In genomic region chr3:112365636-112366035, GRCh38 we compare ENCODE assay signal across 14 cellular contexts. TPM values are rescaled to one million over a fixed set of nuclear protein-coding genes. Genes with fewer than 3 reads are reported as not detected.
DNase-seq lines count a peak whose midpoint lies in the region; ATAC-seq and TF ChIP-seq lines count a peak whose summit lies in the region.
"Had no signal": no experiment of that assay in that cellular context is flagged by ENCODE, and none has a peak within 500 bp of the region (broad histone marks: within the 10 kb centered on the region; RNA-seq: fewer than 3 reads in every experiment).

No MANE protein-coding gene starts in this region.

- H3K4me3 ChIP-seq in GM12865 (ENCODE audit: low read depth, low read length) (0 out of 2 replicates have a peak overlapping the region, but pooled peaks have one; percentile 2), sigmoid colon (no peak overlapping the region)
- H3K4me3 ChIP-seq: BLaER1 treated with 17β-estradiol and CSF1 and Interleukin-3, amounts not matched to agents 10 nM and 100 nM; gastrocnemius medialis had no signal

- peaks cover 10% of the 10 kb centered on the region for H3K4me1 Mint-ChIP-seq in nephron

- no peak for DNase-seq in GM12865 (ENCODE audit: low read depth)
- DNase-seq in M059J (ENCODE audit: low read depth) = peak; percentile 18
- DNase-seq in dermis blood vessel endothelial cell = peak; percentile 18
- DNase-seq in iPS-NIHi11 (ENCODE audit: low spot score) = no peak
- no peak for DNase-seq in sigmoid colon
- DNase-seq: DMS79; gastrocnemius medialis; NCI-H2227 treated with DMSO at 0.1 percent for 48 hours; stimulated activated CD4-positive, alpha-beta T cell treated with anti-CD3 and anti-CD28 coated beads, Interleukin-2, amount 100 ng/mL, for 24 hours; stimulated activated CD8-positive, alpha-beta memory T cell treated with anti-CD3 and anti-CD28 coated beads, Interleukin-4, amount 100 ng/mL, for 48 hours; WERI-Rb-1 had no signal

- H3K27ac ChIP-seq in sigmoid colon = no peak overlapping the region
- H3K27ac ChIP-seq: BLaER1 treated with 17β-estradiol and CSF1 and Interleukin-3, amounts not matched to agents 10 nM and 100 nM; WERI-Rb-1 had no signal

- no peak for TF ChIP-seq EP300 in sigmoid colon (IDR thresholded peaks at IDR 0.05)

- no peak for ATAC-seq in HG02884 (IDR thresholded peaks at IDR 0.05; ENCODE audit: unreplicated experiment)
- ATAC-seq: gastrocnemius medialis had no signal

- H3K27me3 Mint-ChIP-seq in nephron (ENCODE audit: low read depth) = no peaks in the 10 kb centered on the region

- 86 to 92% methylated on average over 3 of the region's 3 CpGs for WGBS in sigmoid colon, 2 donors

- no peak overlapping the region for H3K4me3 Mint-ChIP-seq in nephron

- no peak for TF ChIP-seq POLR2A in sigmoid colon (IDR thresholded peaks at IDR 0.05)

- H3K9me3 Mint-ChIP-seq in nephron = no peaks in the 10 kb centered on the region

- H3K36me3 Mint-ChIP-seq in nephron (ENCODE audit: low read depth) = peaks cover 38% of the 10 kb centered on the region

- H3K36me3 ChIP-seq in sigmoid colon = no peaks in the 10 kb centered on the region
- H3K36me3 ChIP-seq: BLaER1 treated with 17β-estradiol and CSF1 and Interleukin-3, amounts not matched to agents 10 nM and 100 nM; gastrocnemius medialis; WERI-Rb-1 had no signal

- H3K27ac Mint-ChIP-seq in nephron = peak overlapping the region in 2 of 3 experiments; percentile 2 to 16

- peaks cover 0 to 16% (median 5%) of the 10 kb centered on the region in 4 donors for H3K4me1 ChIP-seq in sigmoid colon
- H3K4me1 ChIP-seq: BLaER1 treated with 17β-estradiol and CSF1 and Interleukin-3, amounts not matched to agents 10 nM and 100 nM had no signal

- H3K27me3 ChIP-seq in sigmoid colon = no peaks in the 10 kb centered on the region
- H3K27me3 ChIP-seq: BLaER1 treated with 17β-estradiol and CSF1 and Interleukin-3, amounts not matched to agents 10 nM and 100 nM; gastrocnemius medialis had no signal

- intact Hi-C loops in sigmoid colon (cut with DNase I) = no loop called here

- TF ChIP-seq CTCF in GM12865 (IDR thresholded peaks at IDR 0.05; ENCODE audit: insufficient read depth, low read depth, low read length, missing control alignments) = no peak
- TF ChIP-seq CTCF in nephron (IDR thresholded peaks at IDR 0.05; ENCODE audit: unreplicated experiment in 3 of 3) = no peak
- no peak for TF ChIP-seq CTCF in sigmoid colon (IDR thresholded peaks at IDR 0.05)

- no peaks in the 10 kb centered on the region for H3K9me3 ChIP-seq in sigmoid colon
- H3K9me3 ChIP-seq: BLaER1 treated with 17β-estradiol and CSF1 and Interleukin-3, amounts not matched to agents 10 nM and 100 nM; gastrocnemius medialis had no signal

RNA-seq across cellular contexts. Expression of gene CD200, which starts 32.7 kb away (rescaled TPM):
- total RNA-seq in M059J (2014; rRNA removed; shearing (Covaris generic)) = 0.15 and 0.20 TPM in 2 replicates
- total RNA-seq in dermis blood vessel endothelial cell (3.4 and 3.7 TPM in 2 replicates), sigmoid colon (10 to 100 TPM in 1 of 4 donors, 1 to 10 TPM in 3; 4.4 to 13.0 (median 4.8) TPM)
- 1 to 10 TPM; 1.2 to 9.6 (median 2.4) TPM for polyA plus RNA-seq in sigmoid colon

Comparison
In these comparisons a context has a peak if more than half of its experiments do, and no peak if none do; other contexts are left out.
1. DNase-seq: peak in M059J (single experiment) and dermis blood vessel endothelial cell (single experiment); none in GM12865 (single experiment), iPS-NIHi11 (single experiment) and sigmoid colon (single experiment).